In the genomic region with DNA sequence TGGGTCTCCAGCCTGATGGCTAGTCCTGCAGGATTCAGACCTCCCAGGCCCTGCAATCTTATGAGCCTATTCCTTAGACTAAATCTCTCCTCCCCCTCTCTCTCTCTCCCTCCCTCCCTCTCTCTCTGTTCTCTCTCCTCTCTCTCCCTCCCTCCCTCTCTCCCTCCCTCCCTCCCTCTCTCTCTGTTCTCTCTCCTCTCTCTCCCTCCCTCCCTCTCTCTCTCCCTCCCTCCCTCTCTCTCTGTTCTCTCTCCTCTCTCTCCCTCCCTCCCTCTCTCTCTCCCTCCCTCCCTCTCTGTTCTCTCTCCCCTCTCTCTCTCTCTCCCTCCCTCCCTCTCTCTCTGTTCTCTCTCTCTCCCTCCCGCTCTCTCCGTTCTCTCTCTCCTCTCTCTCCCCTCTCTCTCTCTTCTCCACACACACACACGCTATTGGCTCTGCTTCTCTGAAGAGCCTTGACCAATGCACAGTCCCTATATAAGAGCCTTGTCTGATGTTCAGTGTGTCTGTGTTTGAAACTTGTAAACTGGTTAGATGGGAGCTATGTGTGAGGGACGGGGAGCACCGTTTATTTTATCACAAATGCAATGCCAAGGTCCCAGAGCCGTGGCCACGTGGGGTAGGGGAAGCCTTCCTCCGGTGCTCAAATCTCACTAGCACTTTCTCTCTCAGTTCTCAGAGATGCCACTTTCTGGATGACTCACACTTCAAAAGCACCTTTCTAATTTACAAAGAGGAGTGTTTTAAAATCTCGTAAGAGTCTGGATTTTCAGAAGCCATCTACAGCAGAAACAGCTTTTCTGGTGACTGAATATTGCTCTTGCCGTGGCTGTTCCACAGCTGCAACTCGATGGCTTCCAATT, we compare ENCODE assay signal across 12 cellular contexts. TPM values are rescaled to one million over a fixed set of nuclear protein-coding genes. Genes with fewer than 3 reads are reported as not detected.
A peak's percentile ranks its signal among the peaks of the same experiment; 100 is the strongest.
DNase-seq lines count a peak whose midpoint lies in the region; ATAC-seq and TF ChIP-seq lines count a peak whose summit lies in the region.
"Had no signal": no experiment of that assay in that cellular context is flagged by ENCODE, and none has a peak within 500 bp of the region (broad histone marks: within the 10 kb centered on the region; RNA-seq: fewer than 3 reads in every experiment).

No MANE protein-coding gene starts in this region.

- in situ Hi-C loops in GM13977 (cut with MboI; ENCODE audit: low pct_unique_long_range_greater_than_20kb, low sequenced_read_pairs, unreplicated experiment), result no loop called here

- peaks cover 9 to 34% (median 26%) of the 10 kb centered on the region in 4 donors for H3K4me1 ChIP-seq in esophagus muscularis mucosa

- peak; percentile 79 for DNase-seq in GM13977 (ENCODE audit: low spot score)
- DNase-seq in esophagus muscularis mucosa (ENCODE audit: extremely low spot score), result no peak
- DNase-seq in NCI-H2171 (lab: John Stamatoyannopoulos, UW), result no peak
- no peak for DNase-seq in NOMO-1 (lab: John Stamatoyannopoulos, UW; ENCODE audit: unreplicated experiment in 2 of 2)
- DNase-seq in midbrain (lab: John Stamatoyannopoulos, UW), result no peak
- DNase-seq in RKO (ENCODE audit: low spot score), result no peak
- DNase-seq: activated CD8-positive, alpha-beta memory T cell treated with anti-CD3 and anti-CD28 coated beads for 24 hours; DMS53 had no signal

- WGBS in esophagus muscularis mucosa, result 40% methylated on average over 8 of the region's 11 CpGs

- TF ChIP-seq EP300 in esophagus muscularis mucosa (IDR thresholded peaks at IDR 0.05), result no peak

- H3K27me3 ChIP-seq in esophagus muscularis mucosa, result no peaks in the 10 kb centered on the region

- intact Hi-C loops in esophagus muscularis mucosa (cut with DNase I), result no loop called here

- H3K4me3 ChIP-seq in esophagus muscularis mucosa, result peak overlapping the region in 1 of 4 donors; percentile 12

- H3K9me3 ChIP-seq in esophagus muscularis mucosa, result peaks cover 0 to 12% (median 8%) of the 10 kb centered on the region in 4 donors

- H3K27ac ChIP-seq in esophagus muscularis mucosa (replicated peaks in 1 of 4), result peak overlapping the region; percentile 54 to 68 (median 60)
- H3K27ac ChIP-seq: epithelial cell of prostate had no signal

- TF ChIP-seq POLR2A in esophagus muscularis mucosa (IDR thresholded peaks at IDR 0.05; ENCODE audit: low read depth), result no peak

- peaks cover 0 to 3% (median 0%) of the 10 kb centered on the region in 4 donors for H3K36me3 ChIP-seq in esophagus muscularis mucosa

- peak; percentile 98 for ATAC-seq in GM21390 (IDR thresholded peaks at IDR 0.05; ENCODE audit: unreplicated experiment)
- ATAC-seq in HG03432 (IDR thresholded peaks at IDR 0.05; ENCODE audit: unreplicated experiment), result peak; percentile 93

- TF ChIP-seq CTCF in GM13977 (IDR thresholded peaks at IDR 0.05; ENCODE audit: extremely low read depth, insufficient read depth, missing control alignments) (no peak), esophagus muscularis mucosa (IDR thresholded peaks at IDR 0.05) (peak in 2 of 3 experiments; percentile 8 to 36)

RNA-seq across cellular contexts. Expression of a gene that starts 9.4 kb away (rescaled TPM):
- not detected for total RNA-seq in esophagus muscularis mucosa
- total RNA-seq: natural killer cell treated with Interleukin-12 subunit alpha and Interleukin-12 subunit beta and Interleukin-15 and Interleukin-18, amount 100 ng/mL, for 72 hours had no signal

RNA-seq across cellular contexts. Expression of a gene that starts 33.5 kb away (rescaled TPM):
- 1 to 10 TPM in 2 of 4 donors, under 1 TPM in 2; 0.83 to 3.7 (median 1.4) TPM for total RNA-seq in esophagus muscularis mucosa
- total RNA-seq: natural killer cell treated with Interleukin-12 subunit alpha and Interleukin-12 subunit beta and Interleukin-15 and Interleukin-18, amount 100 ng/mL, for 72 hours had no signal
